ENCODE assay signal across 8 cellular contexts in the genomic region with DNA sequence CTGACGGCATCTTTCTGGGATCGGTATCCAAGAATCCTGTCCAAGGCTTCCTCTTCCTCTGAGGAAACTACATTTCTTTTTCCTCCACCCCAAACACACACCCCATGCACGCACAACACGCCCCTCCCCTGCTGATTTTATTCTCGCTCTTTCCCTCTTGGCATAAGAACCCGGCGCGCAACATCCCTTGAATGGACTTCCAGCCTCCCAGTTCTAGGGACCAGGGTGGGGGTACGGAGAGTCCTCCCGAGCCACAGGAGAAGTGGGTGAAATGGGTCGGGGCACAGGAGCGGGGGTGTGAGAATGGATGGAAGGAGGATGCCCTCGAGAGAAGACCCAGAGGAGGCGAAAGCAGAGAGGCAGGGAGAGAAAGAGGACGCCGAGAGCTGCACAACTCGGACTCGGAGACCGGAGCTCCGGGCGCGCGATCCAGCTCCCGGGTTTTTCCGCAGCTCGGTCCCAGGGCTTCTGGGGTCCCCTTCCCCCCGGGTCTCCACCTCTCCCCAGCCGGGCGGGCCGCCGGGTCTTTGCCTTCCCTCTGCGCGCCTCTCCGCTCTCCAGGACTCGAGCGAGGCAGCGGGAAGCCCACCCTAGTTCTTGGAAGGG. TPM values are rescaled to one million over a fixed set of nuclear protein-coding genes. Genes with fewer than 3 reads are reported as not detected.
A peak's percentile ranks its signal among the peaks of the same experiment; 100 is the strongest.
DNase-seq lines count a peak whose midpoint lies in the region; ATAC-seq and TF ChIP-seq lines count a peak whose summit lies in the region.

No MANE protein-coding gene starts in this region.

- no peak for ATAC-seq in activated naive CD8-positive, alpha-beta T cell treated with anti-CD3 and anti-CD28 coated beads, Interleukin-2, amount 50 U/mL, for 24 hours
- ATAC-seq in HG02678 (IDR thresholded peaks at IDR 0.05; ENCODE audit: unreplicated experiment) (no peak), HG03521 (IDR thresholded peaks at IDR 0.05; ENCODE audit: unreplicated experiment) (no peak), GM18502 (IDR thresholded peaks at IDR 0.05; ENCODE audit: poor library complexity, unreplicated experiment) (no peak)

- H3K4me3 ChIP-seq in GM12865 (ENCODE audit: low read depth, low read length) (peak overlapping the region; percentile 85), cardiac muscle cell (peak overlapping the region; percentile 44)

- H3K36me3 Mint-ChIP-seq in activated naive CD8-positive, alpha-beta T cell treated with anti-CD3 and anti-CD28 coated beads, Interleukin-2, amount 50 U/mL, for 24 hours (ENCODE audit: low read depth), result peaks cover 2% of the 10 kb centered on the region

- DNase-seq in GM12865 (ENCODE audit: low read depth), result peak; percentile 74
- DNase-seq in NCI-H2171 treated with DMSO at 0.1 percent for 48 hours (lab: John Stamatoyannopoulos, UW), result peak; percentile 50
- DNase-seq in activated naive CD8-positive, alpha-beta T cell treated with anti-CD3 and anti-CD28 coated beads, Interleukin-2, amount 50 U/mL, for 24 hours, result peak; percentile 14
- DNase-seq in cardiac muscle cell (ENCODE audit: low read depth in 1 of 2, low spot score in 1 of 2), result peak; percentile 60 to 89
- peak in 48 of 56 donors; percentile 20 to 80 (median 56) for DNase-seq in nucleus accumbens (lab: John Stamatoyannopoulos, UW)

- H3K4me1 ChIP-seq in cardiac muscle cell (ENCODE audit: low read depth), result peaks cover 16% of the 10 kb centered on the region

- H3K4me1 Mint-ChIP-seq in activated naive CD8-positive, alpha-beta T cell treated with anti-CD3 and anti-CD28 coated beads, Interleukin-2, amount 50 U/mL, for 24 hours, result peaks cover 27% of the 10 kb centered on the region

- H3K27me3 Mint-ChIP-seq in activated naive CD8-positive, alpha-beta T cell treated with anti-CD3 and anti-CD28 coated beads, Interleukin-2, amount 50 U/mL, for 24 hours, result peaks cover 55% of the 10 kb centered on the region

- no peaks in the 10 kb centered on the region for H3K36me3 ChIP-seq in cardiac muscle cell

- TF ChIP-seq CTCF in GM12865 (IDR thresholded peaks at IDR 0.05; ENCODE audit: insufficient read depth, low read depth, low read length, missing control alignments) (no peak), cardiac muscle cell (IDR thresholded peaks at IDR 0.05; ENCODE audit: low read depth, low read length) (no peak)

- peaks cover 6% of the 10 kb centered on the region for H3K27me3 ChIP-seq in cardiac muscle cell

- peak overlapping the region; percentile 71 for H3K4me3 Mint-ChIP-seq in activated naive CD8-positive, alpha-beta T cell treated with anti-CD3 and anti-CD28 coated beads, Interleukin-2, amount 50 U/mL, for 24 hours

- no peaks in the 10 kb centered on the region for H3K9me3 ChIP-seq in cardiac muscle cell (ENCODE audit: low read depth)

- H3K9me3 Mint-ChIP-seq in activated naive CD8-positive, alpha-beta T cell treated with anti-CD3 and anti-CD28 coated beads, Interleukin-2, amount 50 U/mL, for 24 hours, result no peaks in the 10 kb centered on the region

- peak overlapping the region; percentile 48 for H3K27ac ChIP-seq in cardiac muscle cell

- H3K27ac Mint-ChIP-seq in activated naive CD8-positive, alpha-beta T cell treated with anti-CD3 and anti-CD28 coated beads, Interleukin-2, amount 50 U/mL, for 24 hours, result no peak overlapping the region

RNA-seq across cellular contexts. Expression of gene LARGE1, which starts 1.4 kb away (rescaled TPM):
- total RNA-seq in cardiac muscle cell, result 23.0 and 34.3 TPM in 2 replicates
- polyA plus RNA-seq in cardiac muscle cell, result 18.4 and 23.2 TPM in 2 replicates

Comparison
In these comparisons a context has a peak if more than half of its experiments do, and no peak if none do; other contexts are left out.
1. DNase-seq: peak in every context shown above with its lines; median percentile 74 in cardiac muscle cell; 74 in GM12865; 56 in nucleus accumbens; 50 in NCI-H2171 treated with DMSO at 0.1 percent for 48 hours; 14 in activated naive CD8-positive, alpha-beta T cell treated with anti-CD3 and anti-CD28 coated beads, Interleukin-2, amount 50 U/mL, for 24 hours.